Comparison of ENCODE assay signal across 9 cellular contexts in the genomic region with DNA sequence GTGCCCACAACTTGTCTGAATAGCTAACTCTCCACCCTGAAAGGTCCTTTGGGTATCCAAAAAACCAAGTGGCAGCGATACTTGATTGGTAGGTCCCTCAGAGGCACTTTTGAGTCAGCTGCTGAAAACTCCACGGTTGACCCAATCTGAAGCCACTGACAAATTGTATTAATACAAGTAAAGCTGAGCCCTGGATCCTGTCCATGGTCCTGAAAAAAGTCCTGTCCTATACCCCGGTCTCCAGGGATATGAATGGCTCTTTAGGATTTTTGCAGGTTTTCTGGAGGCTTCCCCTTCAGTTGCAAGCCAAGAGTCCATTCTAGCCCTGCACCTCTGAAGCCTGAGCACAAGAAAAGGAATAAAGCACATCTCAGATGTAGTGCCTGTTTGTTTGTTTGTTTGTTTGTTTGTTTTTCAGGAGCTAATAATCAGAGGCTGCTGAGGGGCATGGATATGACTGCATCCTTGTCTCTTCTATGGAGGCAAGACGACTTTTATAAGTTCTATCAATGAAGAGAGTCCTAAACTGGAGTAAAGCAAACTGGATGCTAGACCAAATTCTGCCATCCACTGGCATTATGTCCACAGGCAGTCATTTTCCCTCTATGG. TPM values are rescaled to one million over a fixed set of nuclear protein-coding genes. Genes with fewer than 3 reads are reported as not detected.
DNase-seq lines count a peak whose midpoint lies in the region; ATAC-seq and TF ChIP-seq lines count a peak whose summit lies in the region.
"Had no signal": no experiment of that assay in that cellular context is flagged by ENCODE, and none has a peak within 500 bp of the region (broad histone marks: within the 10 kb centered on the region; RNA-seq: fewer than 3 reads in every experiment).

No MANE protein-coding gene starts in this region.

- H3K9me3 Mint-ChIP-seq in effector memory CD8-positive, alpha-beta T cell = no peaks in the 10 kb centered on the region
- no peaks in the 10 kb centered on the region for H3K9me3 Mint-ChIP-seq in progenitor cell of endocrine pancreas (ENCODE audit: low read depth)
- H3K9me3 Mint-ChIP-seq: T-helper 1 cell treated with Interleukin-12 subunit alpha and Interleukin-12 subunit beta and Interleukin-4 antibody, amounts not matched to agents 30 μg/mL and 1 μg/mL, for 36 hours had no signal

- peaks cover 6 to 11% of the 10 kb centered on the region in 2 donors for H3K4me1 Mint-ChIP-seq in effector memory CD8-positive, alpha-beta T cell (ENCODE audit: low read depth in 2 of 2)
- H3K4me1 Mint-ChIP-seq in progenitor cell of endocrine pancreas (ENCODE audit: low read depth) = no peaks in the 10 kb centered on the region

- H3K27ac Mint-ChIP-seq in effector memory CD8-positive, alpha-beta T cell = no peak overlapping the region
- no peak overlapping the region for H3K27ac Mint-ChIP-seq in progenitor cell of endocrine pancreas
- H3K27ac Mint-ChIP-seq: T-helper 1 cell treated with Interleukin-12 subunit alpha and Interleukin-12 subunit beta and Interleukin-4 antibody, amounts not matched to agents 30 μg/mL and 1 μg/mL, for 36 hours had no signal

- H3K27me3 Mint-ChIP-seq in effector memory CD8-positive, alpha-beta T cell = peaks cover 75 to 96% of the 10 kb centered on the region in 2 donors
- peaks cover 72% of the 10 kb centered on the region for H3K27me3 Mint-ChIP-seq in progenitor cell of endocrine pancreas

- TF ChIP-seq CTCF in progenitor cell of endocrine pancreas (IDR thresholded peaks at IDR 0.05; ENCODE audit: unreplicated experiment) = no peak

- DNase-seq in activated gamma-delta T cell treated with Interleukin-2 at 50 U/mL for 16 hours (peak; percentile 15), activated gamma-delta T cell (lab: John Stamatoyannopoulos, UW) (no peak), NCI-H460 (ENCODE audit: extremely low read depth, low read depth) (peak; percentile 53), progenitor cell of endocrine pancreas (ENCODE audit: low spot score, unreplicated experiment) (peak; percentile 44), inferior parietal cortex (ENCODE audit: extremely low spot score) (no peak), occipital lobe (lab: John Stamatoyannopoulos, UW) (no peak), NK-92 (lab: John Stamatoyannopoulos, UW; ENCODE audit: unreplicated experiment) (no peak)
- peak in 2 of 3 experiments; percentile 26 to 39 for DNase-seq in effector memory CD8-positive, alpha-beta T cell

- H3K36me3 Mint-ChIP-seq in effector memory CD8-positive, alpha-beta T cell (ENCODE audit: insufficient read depth) = peaks cover 4% of the 10 kb centered on the region
- no peaks in the 10 kb centered on the region for H3K36me3 Mint-ChIP-seq in progenitor cell of endocrine pancreas (ENCODE audit: insufficient read depth)

- ATAC-seq in effector memory CD8-positive, alpha-beta T cell (replicated peaks) = no peak

- no peak overlapping the region for H3K4me3 Mint-ChIP-seq in effector memory CD8-positive, alpha-beta T cell
- no peak overlapping the region for H3K4me3 Mint-ChIP-seq in progenitor cell of endocrine pancreas (ENCODE audit: low read depth)
- H3K4me3 Mint-ChIP-seq: T-helper 1 cell treated with Interleukin-12 subunit alpha and Interleukin-12 subunit beta and Interleukin-4 antibody, amounts not matched to agents 30 μg/mL and 1 μg/mL, for 36 hours had no signal

RNA-seq across cellular contexts. Expression of a gene that starts 1.7 kb away (rescaled TPM):
- not detected in 2 replicates for total RNA-seq in NCI-H460 (2014; rRNA removed; shearing (Covaris generic))
- polyA plus RNA-seq in NCI-H460 (2014; cell fraction: nucleus; rRNA removed) = 0.28 TPM in 1 of 2 replicates, not detected in the other
- total RNA-seq in progenitor cell of endocrine pancreas = 8.5 and 8.8 TPM in 2 replicates
- 19.2 TPM for total RNA-seq in occipital lobe

RNA-seq across cellular contexts. Expression of a gene that starts 18.6 kb away (rescaled TPM):
- total RNA-seq in NCI-H460 (2014; rRNA removed; shearing (Covaris generic)) = not detected in 2 replicates
- polyA plus RNA-seq in NCI-H460 (2014; cell fraction: nucleus; rRNA removed) = not detected in 2 replicates
- total RNA-seq in progenitor cell of endocrine pancreas (not detected in 2 replicates), occipital lobe (not detected)

RNA-seq across cellular contexts. Expression of a gene that starts 55.3 kb away (rescaled TPM):
- total RNA-seq in NCI-H460 (2014; rRNA removed; shearing (Covaris generic)) = 13.8 and 16.3 TPM in 2 replicates
- 38.7 and 43.6 TPM in 2 replicates for polyA plus RNA-seq in NCI-H460 (2014; cell fraction: nucleus; rRNA removed)
- total RNA-seq in progenitor cell of endocrine pancreas (27.4 and 28.5 TPM in 2 replicates), occipital lobe (13.9 TPM)

Comparison
In these comparisons a context has a peak if more than half of its experiments do, and no peak if none do; other contexts are left out.
1. DNase-seq: peak in activated gamma-delta T cell treated with Interleukin-2 at 50 U/mL for 16 hours (single experiment), NCI-H460 (single experiment), effector memory CD8-positive, alpha-beta T cell (2 of 3) and progenitor cell of endocrine pancreas (single experiment); none in activated gamma-delta T cell (single experiment), inferior parietal cortex (single experiment), occipital lobe (single experiment) and NK-92 (single experiment).